In genomic region chr3:197484204-197484901, GRCh38 we compare ENCODE assay signal across 23 cellular contexts.
DNase-seq lines count a peak whose midpoint lies in the region; ATAC-seq and TF ChIP-seq lines count a peak whose summit lies in the region.
"Had no signal": no experiment of that assay in that cellular context is flagged by ENCODE, and none has a peak within 500 bp of the region (broad histone marks: within the 10 kb centered on the region; RNA-seq: fewer than 3 reads in every experiment).

No MANE protein-coding gene starts in this region.

- ATAC-seq in GM19351 (IDR thresholded peaks at IDR 0.05; ENCODE audit: unreplicated experiment) = no peak
- ATAC-seq in GM18873 (IDR thresholded peaks at IDR 0.05; ENCODE audit: low FRiP score, unreplicated experiment) = no peak
- ATAC-seq: PC-3 had no signal

- CTCF ChIA-PET in MCF 10A (lab: Yijun Ruan, JAX) = interaction anchor here (1.2 to 1.5 kb wide), 2 partner anchors 12 to 228 kb away, joined by 3 to 7 read pairs; no protein-coding TSS in a partner anchor
- CTCF ChIA-PET in mammary epithelial cell (lab: Charles Lee; ENCODE audit: low non-redundant PET) = no interaction called here

- H4K20me1 ChIP-seq in mammary epithelial cell (ENCODE audit: insufficient read depth, low read length) = no peaks in the 10 kb centered on the region

- no peak for TF ChIP-seq POLR2A in breast epithelium (IDR thresholded peaks at IDR 0.05)

- H3K4me1 ChIP-seq in breast epithelium (peaks cover 0 to 4% of the 10 kb centered on the region in 2 donors), mammary epithelial cell (ENCODE audit: insufficient read depth, low read length) (peaks cover 38% of the 10 kb centered on the region)

- no peak overlapping the region for H3K9ac ChIP-seq in mammary epithelial cell (ENCODE audit: insufficient read depth, low read length)
- H3K9ac ChIP-seq: GM23248 had no signal

- no peaks in the 10 kb centered on the region for H3K9me3 ChIP-seq in breast epithelium
- no peaks in the 10 kb centered on the region for H3K9me3 ChIP-seq in mammary epithelial cell (replicated peaks; ENCODE audit: insufficient read depth, low read length)

- POLR2A ChIA-PET in MCF 10A (lab: Yijun Ruan, JAX) = interaction anchor here (1.2 to 1.4 kb wide), 2 partner anchors 185 to 187 kb away, joined by 3 read pairs; no protein-coding TSS in a partner anchor

- TSS peak; percentile 81 for BruUV-seq in MCF 10A (replicated peaks; lab: Mats Ljungman, UMichigan)
- TSS peak; percentile 95 for BruUV-seq in mammary epithelial cell (replicated peaks; lab: Mats Ljungman, UMichigan)

- in situ Hi-C loops in mammary epithelial cell (cut with MboI; ENCODE audit: low sequenced_read_pairs in 2 of 2) = no loop called here

- DNase-seq in MCF 10A (ENCODE audit: unreplicated experiment) = no peak
- DNase-seq in breast epithelium (ENCODE audit: low spot score in 2 of 2) = no peak
- DNase-seq in mammary epithelial cell = no peak
- no peak for DNase-seq in neural crest cell (ENCODE audit: low read depth, low spot score)
- no peak for DNase-seq in activated CD4-positive, alpha-beta T cell treated with anti-CD3 and anti-CD28 coated beads for 48 hours
- DNase-seq: CD8-positive, alpha-beta memory T cell; DMS79; GM23248; HCEC 1CT; Kasumi-1; MM.1S; NCI-H1048; NCI-H1417 treated with DMSO at 0.1 percent for 48 hours; NCI-H187; NCI-H446 treated with DMSO at 0.1 percent for 48 hours; NCI-H526 treated with DMSO at 0.1 percent for 48 hours; PC-3; RPMI8226; SHP77; SW 1271 had no signal

- no peaks in the 10 kb centered on the region for H3K79me2 ChIP-seq in mammary epithelial cell (ENCODE audit: insufficient read depth, low read length)

- H3K27me3 ChIP-seq in breast epithelium (no peaks in the 10 kb centered on the region), mammary epithelial cell (ENCODE audit: insufficient read depth, low read length) (no peaks in the 10 kb centered on the region)

- no peak overlapping the region for H3K27ac Mint-ChIP-seq in MCF 10A (ENCODE audit: low read depth, unreplicated experiment)
- H3K27ac Mint-ChIP-seq in neural crest cell (ENCODE audit: unreplicated experiment) = peak overlapping the region; percentile 57
- H3K27ac Mint-ChIP-seq: CD8-positive, alpha-beta memory T cell had no signal

- intact Hi-C loops in MCF 10A (cut with micrococcal nuclease) = no loop called here
- intact Hi-C loops in breast epithelium (cut with DNase I; ENCODE audit: low total_unique reads) = no loop called here
- intact Hi-C loops in mammary epithelial cell (cut with micrococcal nuclease) = no loop called here

- 92% methylated on average over 9 of the region's 12 CpGs for WGBS in mammary epithelial cell (ENCODE audit: low coverage, missing lambda C conversion rate)

- TF ChIP-seq CTCF in MCF 10A (IDR thresholded peaks at IDR 0.05; ENCODE audit: unreplicated experiment) (no peak), breast epithelium (IDR thresholded peaks at IDR 0.05) (no peak), mammary epithelial cell (conservative IDR thresholded peaks at IDR 0.05 in 1 of 2, IDR thresholded peaks at IDR 0.05 in 1 of 2; ENCODE audit: extremely low read depth in 1 of 2, insufficient read depth in 1 of 2, low read depth in 1 of 2, low read length in 2 of 2) (no peak), neural crest cell (conservative IDR thresholded peaks at IDR 0.05) (no peak)

- no peak overlapping the region for H3K4me2 ChIP-seq in mammary epithelial cell (ENCODE audit: insufficient read depth, low read depth, low read length)

- dilution Hi-C loops in mammary epithelial cell (cut with HindIII; ENCODE audit: low sequenced_read_pairs) = loop anchor here (5.0 kb wide), 2 partner anchors 48 to 92 kb away; no protein-coding TSS in a partner anchor

- no peaks in the 10 kb centered on the region for H3K9me3 Mint-ChIP-seq in MCF 10A (ENCODE audit: unreplicated experiment)
- H3K9me3 Mint-ChIP-seq in neural crest cell = peaks cover 2% of the 10 kb centered on the region
- H3K9me3 Mint-ChIP-seq: CD8-positive, alpha-beta memory T cell had no signal

- H3K4me3 Mint-ChIP-seq in MCF 10A (ENCODE audit: unreplicated experiment) = no peak overlapping the region
- no peak overlapping the region for H3K4me3 Mint-ChIP-seq in neural crest cell
- H3K4me3 Mint-ChIP-seq: CD8-positive, alpha-beta memory T cell had no signal

- H3K27ac ChIP-seq in breast epithelium = no peak overlapping the region
- no peak overlapping the region for H3K27ac ChIP-seq in mammary epithelial cell (ENCODE audit: insufficient read depth, low read depth, low read length)
- H3K27ac ChIP-seq: GM23248, SK-N-MC had no signal

- H3K27me3 Mint-ChIP-seq in MCF 10A (ENCODE audit: insufficient read depth, unreplicated experiment) (no peaks in the 10 kb centered on the region), neural crest cell (ENCODE audit: low read depth) (no peaks in the 10 kb centered on the region)

- H3K36me3 Mint-ChIP-seq in MCF 10A (ENCODE audit: insufficient read depth, unreplicated experiment) (no peaks in the 10 kb centered on the region), neural crest cell (ENCODE audit: low read depth) (no peaks in the 10 kb centered on the region)
- H3K36me3 Mint-ChIP-seq: CD8-positive, alpha-beta memory T cell had no signal

- no peak overlapping the region for H2AFZ ChIP-seq in mammary epithelial cell (ENCODE audit: low read depth, low read length)
- H2AFZ ChIP-seq: GM23248 had no signal

- no peaks in the 10 kb centered on the region for H3K36me3 ChIP-seq in breast epithelium
- H3K36me3 ChIP-seq in mammary epithelial cell (ENCODE audit: insufficient read depth, low read length) = no peaks in the 10 kb centered on the region

- H3K4me1 Mint-ChIP-seq in MCF 10A (ENCODE audit: insufficient read depth, unreplicated experiment) (peaks cover 44% of the 10 kb centered on the region), neural crest cell (peaks cover 26% of the 10 kb centered on the region)
- H3K4me1 Mint-ChIP-seq: CD8-positive, alpha-beta memory T cell had no signal

- H3K4me3 ChIP-seq in breast epithelium (no peak overlapping the region), mammary epithelial cell (replicated peaks in 1 of 3; ENCODE audit: insufficient read depth in 1 of 3, low read depth in 2 of 3, low read length in 3 of 3) (no peak overlapping the region)
- H3K4me3 ChIP-seq: GM23248, SK-N-MC had no signal
